Comparison of ENCODE assay signal across 15 cellular contexts in the genomic region with DNA sequence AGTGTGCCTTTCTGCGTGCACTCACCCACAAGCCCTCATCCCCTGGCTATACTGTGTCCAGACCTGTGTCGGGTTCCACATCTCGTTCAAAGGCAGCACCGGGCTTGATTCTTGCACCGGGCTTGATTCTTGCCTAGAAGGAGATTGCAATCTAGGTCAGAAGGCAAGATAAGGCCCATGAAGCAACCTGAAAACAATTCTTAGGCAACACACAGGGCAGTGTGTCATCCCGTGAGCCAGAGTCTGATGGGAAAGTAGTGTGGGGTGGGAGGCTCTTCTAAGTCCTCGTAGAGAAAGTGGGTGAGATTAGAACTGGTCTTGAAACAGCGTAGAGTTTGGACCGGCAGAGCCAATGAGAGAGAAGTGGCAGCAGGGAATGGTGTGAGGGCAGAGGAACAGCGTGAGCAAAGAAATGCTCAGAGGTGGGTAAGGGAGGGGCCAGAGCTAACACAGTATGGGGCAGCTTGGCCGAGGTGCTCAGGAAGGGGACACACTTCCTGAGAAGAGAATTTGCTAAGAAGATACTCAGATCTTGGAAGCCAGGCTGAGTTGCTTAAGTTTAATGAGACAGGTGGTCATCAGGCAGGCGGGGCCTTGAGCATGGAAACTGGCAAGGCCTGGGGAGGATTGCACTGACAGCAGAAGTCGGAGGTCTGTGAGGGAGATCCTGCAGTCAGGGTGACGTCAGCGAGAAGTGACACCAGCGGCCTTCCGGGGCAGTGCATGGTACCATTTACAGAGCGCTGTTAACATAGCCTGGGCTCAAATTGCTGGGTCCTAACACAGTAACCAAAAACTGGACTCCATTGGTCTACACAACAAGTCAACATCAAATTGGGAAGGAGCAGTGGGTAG. TPM values are rescaled to one million over a fixed set of nuclear protein-coding genes. Genes with fewer than 3 reads are reported as not detected.
DNase-seq lines count a peak whose midpoint lies in the region; ATAC-seq, FAIRE-seq and TF ChIP-seq lines count a peak whose summit lies in the region.
"Had no signal": no experiment of that assay in that cellular context is flagged by ENCODE, and none has a peak within 500 bp of the region (broad histone marks: within the 10 kb centered on the region; RNA-seq: fewer than 3 reads in every experiment).

No MANE protein-coding gene starts in this region.

- H3K27ac ChIP-seq in PC-9 (peak overlapping the region; percentile 44; the same call in 1 of the 2 replicates), endothelial cell of umbilical vein (ENCODE audit: insufficient read depth, low read depth, low read length) (no peak overlapping the region), parathyroid adenoma (no peak overlapping the region)

- H3K36me3 Mint-ChIP-seq in Calu3 (ENCODE audit: insufficient read depth, unreplicated experiment) = peaks cover 10% of the 10 kb centered on the region
- H3K36me3 Mint-ChIP-seq: naive thymus-derived CD8-positive, alpha-beta T cell had no signal

- DNase-seq in Calu3 = no peak
- peak in 1 of 2 experiments; percentile 68 for DNase-seq in PC-9
- no peak for DNase-seq in endothelial cell of umbilical vein (ENCODE audit: low read depth, low spot score)
- DNase-seq in Right ventricle myocardium superior = no peak
- DNase-seq in BE2C = no peak
- DNase-seq: activated effector memory CD4-positive, alpha-beta T cell treated with anti-CD3 and anti-CD28 coated beads, Interleukin-2, amount 50 U/mL, for 16 hours; amygdala; DMS 273 treated with DMSO at 0.1 percent for 48 hours; naive thymus-derived CD8-positive, alpha-beta T cell; NCI-H187 treated with DMSO at 0.1 percent for 48 hours had no signal

- H3K4me3 ChIP-seq in PC-9 (no peak overlapping the region), endothelial cell of umbilical vein (replicated peaks in 1 of 3; ENCODE audit: insufficient read depth in 1 of 3, low read depth in 1 of 3, low read length in 3 of 3) (no peak overlapping the region), parathyroid adenoma (ENCODE audit: low read depth, low read length) (no peak overlapping the region), BE2C (ENCODE audit: low read depth, low read length) (no peak overlapping the region)
- H3K4me3 ChIP-seq: gastroesophageal sphincter had no signal

- H3K4me2 ChIP-seq in PC-9 (peak overlapping the region; percentile 36), endothelial cell of umbilical vein (ENCODE audit: insufficient read depth, low read length) (no peak overlapping the region), parathyroid adenoma (ENCODE audit: low read length) (no peak overlapping the region)

- no peaks in the 10 kb centered on the region for H3K9me3 Mint-ChIP-seq in Calu3 (ENCODE audit: low read depth, unreplicated experiment)
- H3K9me3 Mint-ChIP-seq: naive thymus-derived CD8-positive, alpha-beta T cell had no signal

- POLR2A ChIA-PET in PC-9 (lab: Charles Lee; ENCODE audit: unreplicated experiment) (no interaction called here), endothelial cell of umbilical vein (lab: Charles Lee) (no interaction called here)

- TF ChIP-seq CTCF in Calu3 (IDR thresholded peaks at IDR 0.05; ENCODE audit: unreplicated experiment) (no peak), PC-9 (conservative IDR thresholded peaks at IDR 0.05) (no peak), endothelial cell of umbilical vein (IDR thresholded peaks at IDR 0.05; ENCODE audit: extremely low read depth in 1 of 2, insufficient read depth in 1 of 2, low read depth in 1 of 2, low read length in 2 of 2) (no peak), parathyroid adenoma (IDR thresholded peaks at IDR 0.05) (no peak), BE2C (IDR thresholded peaks at IDR 0.05; ENCODE audit: low read depth, low read length) (no peak)

- H3K9me3 ChIP-seq in PC-9 (ENCODE audit: insufficient read depth, low read depth) (no peaks in the 10 kb centered on the region), endothelial cell of umbilical vein (replicated peaks; ENCODE audit: control insufficient read depth, insufficient read depth, low read length) (no peaks in the 10 kb centered on the region), parathyroid adenoma (ENCODE audit: control insufficient read depth, low read length) (no peaks in the 10 kb centered on the region), BE2C (no peaks in the 10 kb centered on the region)
- H3K9me3 ChIP-seq: gastroesophageal sphincter had no signal

- H4K20me1 ChIP-seq in PC-9 (ENCODE audit: insufficient read depth) (no peaks in the 10 kb centered on the region), endothelial cell of umbilical vein (replicated peaks; ENCODE audit: control insufficient read depth, extremely low read depth, insufficient read depth, low read length) (no peaks in the 10 kb centered on the region)

- dilution Hi-C loops in endothelial cell of umbilical vein (cut with MboI; ENCODE audit: extremely low pct_ligation_motif_present, low sequenced_read_pairs) = no loop called here

- FAIRE-seq in endothelial cell of umbilical vein (lab: Jason Lieb, UNC) = peak; percentile 4

- no peaks in the 10 kb centered on the region for H3K36me3 ChIP-seq in PC-9 (ENCODE audit: low read depth)
- no peaks in the 10 kb centered on the region for H3K36me3 ChIP-seq in endothelial cell of umbilical vein (ENCODE audit: control insufficient read depth in 2 of 2, extremely low read depth in 1 of 2, insufficient read depth in 2 of 2, low read length in 2 of 2)
- no peaks in the 10 kb centered on the region for H3K36me3 ChIP-seq in parathyroid adenoma (ENCODE audit: control insufficient read depth, insufficient read depth, low read length)
- no peaks in the 10 kb centered on the region for H3K36me3 ChIP-seq in BE2C
- H3K36me3 ChIP-seq: gastroesophageal sphincter had no signal

- H3K79me2 ChIP-seq in PC-9 (ENCODE audit: low read depth) (no peaks in the 10 kb centered on the region), endothelial cell of umbilical vein (ENCODE audit: control insufficient read depth, insufficient read depth, low read length) (no peaks in the 10 kb centered on the region), parathyroid adenoma (no peaks in the 10 kb centered on the region)

- no peak overlapping the region for H3K4me3 Mint-ChIP-seq in Calu3 (ENCODE audit: low read depth, unreplicated experiment)
- H3K4me3 Mint-ChIP-seq: naive thymus-derived CD8-positive, alpha-beta T cell had no signal

- H3K27me3 Mint-ChIP-seq in Calu3 (ENCODE audit: unreplicated experiment) = no peaks in the 10 kb centered on the region

- ATAC-seq in HG03135 (IDR thresholded peaks at IDR 0.05; ENCODE audit: unreplicated experiment) (no peak), Right ventricle myocardium superior (ENCODE audit: poor library complexity) (no peak), GM21528 (IDR thresholded peaks at IDR 0.05; ENCODE audit: low FRiP score, unreplicated experiment) (no peak)
- ATAC-seq: gastroesophageal sphincter; naive thymus-derived CD8-positive, alpha-beta T cell; SK-N-SH treated with all-trans-retinoic acid at 6 μM for 48 hours had no signal

- peaks cover 46% of the 10 kb centered on the region for H3K4me1 Mint-ChIP-seq in Calu3 (ENCODE audit: low read depth, unreplicated experiment)

- peak overlapping the region; percentile 47 for H3K27ac Mint-ChIP-seq in Calu3 (ENCODE audit: unreplicated experiment)

- CTCF ChIA-PET in Calu3 (lab: Charles Lee) (no interaction called here), PC-9 (lab: Charles Lee) (interaction anchor here (0.5 to 1.4 kb wide), 2 partner anchors 38 to 232 kb away, joined by 4 to 9 read pairs; no protein-coding TSS in a partner anchor), endothelial cell of umbilical vein (lab: Charles Lee) (interaction anchor here (0.9 to 6.1 kb wide), 3 partner anchors 188 to 240 kb away, joined by 3 to 219 read pairs (median 4); no protein-coding TSS in a partner anchor)

- H3K4me1 ChIP-seq in PC-9 (replicated peaks; ENCODE audit: insufficient read depth) (peaks cover 27% of the 10 kb centered on the region), endothelial cell of umbilical vein (ENCODE audit: control insufficient read depth, extremely low read depth, insufficient read depth, low read length) (peaks cover 29% of the 10 kb centered on the region), parathyroid adenoma (peaks cover 5% of the 10 kb centered on the region), BE2C (peaks cover under 1% of the 10 kb centered on the region; the same call in 1 of the 2 replicates)

- intact Hi-C loops in Calu3 (cut with micrococcal nuclease; ENCODE audit: unreplicated experiment) (loop anchor here (5.0 kb wide), 2 partner anchors 38 to 53 kb away; no protein-coding TSS in a partner anchor), PC-9 (cut with micrococcal nuclease; ENCODE audit: unreplicated experiment) (loop anchor here (5.0 to 10.0 kb wide), 2 partner anchors 43 to 1114 kb away; no protein-coding TSS in a partner anchor), endothelial cell of umbilical vein (cut with micrococcal nuclease) (loop anchor here (10.0 kb wide), 1 partner anchor 846 kb away; no protein-coding TSS in a partner anchor), Right ventricle myocardium superior (cut with DNase I) (loop anchor here (5.0 kb wide), 1 partner anchor 188 kb away; no protein-coding TSS in a partner anchor)

- H2AFZ ChIP-seq in PC-9 (no peak overlapping the region), endothelial cell of umbilical vein (ENCODE audit: low read depth, low read length) (no peak overlapping the region), parathyroid adenoma (peak overlapping the region; percentile 29)

- H3F3A ChIP-seq in PC-9 (ENCODE audit: insufficient read depth, low read depth) = peaks cover 16% of the 10 kb centered on the region; the same call in 1 of the 2 replicates

- H3K9me2 ChIP-seq in PC-9 (ENCODE audit: insufficient read depth) = no peaks in the 10 kb centered on the region

- no peaks in the 10 kb centered on the region for H3K9me1 ChIP-seq in endothelial cell of umbilical vein (replicated peaks; ENCODE audit: control insufficient read depth, extremely low read depth, insufficient read depth, low read length)

- H3K9ac ChIP-seq in endothelial cell of umbilical vein (replicated peaks; ENCODE audit: extremely low read depth, insufficient read depth, low read length) (no peak overlapping the region), parathyroid adenoma (no peak overlapping the region)

- no peak for TF ChIP-seq POLR2A in endothelial cell of umbilical vein (IDR thresholded peaks at IDR 0.05; ENCODE audit: low read depth, low read length)

- H3K27me3 ChIP-seq in PC-9 (ENCODE audit: insufficient read depth, low read depth) = no peaks in the 10 kb centered on the region
- H3K27me3 ChIP-seq in endothelial cell of umbilical vein (ENCODE audit: control insufficient read depth in 2 of 2, insufficient read depth in 2 of 2, low read length in 2 of 2) = no peaks in the 10 kb centered on the region
- no peaks in the 10 kb centered on the region for H3K27me3 ChIP-seq in parathyroid adenoma (ENCODE audit: control insufficient read depth, insufficient read depth, low read length)
- H3K27me3 ChIP-seq in BE2C = no peaks in the 10 kb centered on the region
- H3K27me3 ChIP-seq: gastroesophageal sphincter had no signal

- BruUV-seq in Calu3 (replicated peaks; lab: Mats Ljungman, UMichigan) = no TSS peak
- no TSS peak for BruUV-seq in PC-9 (replicated peaks; lab: Mats Ljungman, UMichigan)
- no TSS peak for BruUV-seq in endothelial cell of umbilical vein (replicated peaks; lab: Mats Ljungman, UMichigan)

RNA-seq across cellular contexts. Expression of a gene that starts 40.7 kb away (rescaled TPM):
- total RNA-seq in Calu3 (2022) (11.9 and 14.6 TPM in 2 replicates), PC-9 (2021) (11.5 and 13.9 TPM in 2 replicates), endothelial cell of umbilical vein (131 and 165 TPM in 2 replicates), Right ventricle myocardium superior (520 TPM)
- polyA plus RNA-seq in endothelial cell of umbilical vein = 335 and 365 TPM in 2 replicates
- 311 and 362 TPM in 2 replicates for polyA plus RNA-seq in endothelial cell of umbilical vein (2011; cell fraction: cytosol; rRNA removed)
- 162 and 176 TPM in 2 replicates for polyA plus RNA-seq in endothelial cell of umbilical vein (2011; cell fraction: nucleus; rRNA removed)
- polyA plus RNA-seq in endothelial cell of umbilical vein (2012) = 151 and 203 TPM in 2 replicates
- 287 and 327 TPM in 2 replicates for polyA minus RNA-seq in endothelial cell of umbilical vein
- polyA minus RNA-seq in endothelial cell of umbilical vein (2011; cell fraction: cytosol; rRNA and poly(A)+ RNA removed) = not detected
- polyA minus RNA-seq in endothelial cell of umbilical vein (2011; cell fraction: nucleus; rRNA and poly(A)+ RNA removed) = 67.8 and 100 TPM in 2 replicates
- 28.2 TPM for polyA plus RNA-seq in BE2C (2012; ENCODE audit: insufficient read depth, insufficient read length, low read depth)
